ENCODE assay signal across 22 cellular contexts in genomic region chrX:133749370-133749769, GRCh38.
A peak's percentile ranks its signal among the peaks of the same experiment; 100 is the strongest.
DNase-seq lines count a peak whose midpoint lies in the region; ATAC-seq and TF ChIP-seq lines count a peak whose summit lies in the region.
"Had no signal": no experiment of that assay in that cellular context is flagged by ENCODE, and none has a peak within 500 bp of the region (broad histone marks: within the 10 kb centered on the region; RNA-seq: fewer than 3 reads in every experiment).

No MANE protein-coding gene starts in this region.

- POLR2A ChIA-PET in activated CD8-positive, alpha-beta T cell treated with anti-CD3 and anti-CD28 coated beads for 36 hours (lab: Charles Lee) = no interaction called here

- H3K36me3 ChIP-seq in H7 (replicated peaks; ENCODE audit: control insufficient read depth, insufficient read depth, low read length) = no peaks in the 10 kb centered on the region
- H3K36me3 ChIP-seq: breast epithelium, heart right ventricle, MG63, neutrophil, stomach, upper lobe of left lung had no signal

- peak overlapping the region; percentile 69 for H3K27ac Mint-ChIP-seq in activated naive CD8-positive, alpha-beta T cell
- H3K27ac Mint-ChIP-seq in activated naive CD8-positive, alpha-beta T cell treated with anti-CD3 and anti-CD28 coated beads, Interleukin-2, amount 50 U/mL, for 24 hours = no peak overlapping the region
- H3K27ac Mint-ChIP-seq in activated CD8-positive, alpha-beta T cell treated with anti-CD3 and anti-CD28 coated beads for 36 hours = peak overlapping the region; percentile 29
- peak overlapping the region; percentile 5 for H3K27ac Mint-ChIP-seq in osteocyte (ENCODE audit: unreplicated experiment)

- intact Hi-C loops in activated CD8-positive, alpha-beta T cell treated with anti-CD3 and anti-CD28 coated beads for 36 hours (cut with micrococcal nuclease) = no loop called here

- no peak for ATAC-seq in activated naive CD8-positive, alpha-beta T cell treated with anti-CD3 and anti-CD28 coated beads, Interleukin-2, amount 50 U/mL, for 24 hours
- ATAC-seq in activated CD8-positive, alpha-beta T cell treated with anti-CD3 and anti-CD28 coated beads for 36 hours = no peak
- no peak for ATAC-seq in HG03457 (IDR thresholded peaks at IDR 0.05; ENCODE audit: unreplicated experiment)
- ATAC-seq: heart right ventricle, left ventricle myocardium superior had no signal

- peak overlapping the region; percentile 51 for H3K4me3 Mint-ChIP-seq in activated naive CD8-positive, alpha-beta T cell
- no peak overlapping the region for H3K4me3 Mint-ChIP-seq in activated naive CD8-positive, alpha-beta T cell treated with anti-CD3 and anti-CD28 coated beads, Interleukin-2, amount 50 U/mL, for 24 hours
- peak overlapping the region; percentile 0 for H3K4me3 Mint-ChIP-seq in activated CD8-positive, alpha-beta T cell treated with anti-CD3 and anti-CD28 coated beads for 36 hours
- no peak overlapping the region for H3K4me3 Mint-ChIP-seq in osteocyte (ENCODE audit: unreplicated experiment)

- H3K4me3 ChIP-seq in H7 (ENCODE audit: insufficient read depth, low read depth, low read length) = no peak overlapping the region
- H3K4me3 ChIP-seq: breast epithelium, heart right ventricle, MG63, smooth muscle cell, stomach, upper lobe of left lung had no signal

- H3K27me3 Mint-ChIP-seq in activated naive CD8-positive, alpha-beta T cell = no peaks in the 10 kb centered on the region
- H3K27me3 Mint-ChIP-seq in activated naive CD8-positive, alpha-beta T cell treated with anti-CD3 and anti-CD28 coated beads, Interleukin-2, amount 50 U/mL, for 24 hours = no peaks in the 10 kb centered on the region
- no peaks in the 10 kb centered on the region for H3K27me3 Mint-ChIP-seq in activated CD8-positive, alpha-beta T cell treated with anti-CD3 and anti-CD28 coated beads for 36 hours
- no peaks in the 10 kb centered on the region for H3K27me3 Mint-ChIP-seq in osteocyte (ENCODE audit: unreplicated experiment)

- no peaks in the 10 kb centered on the region for H3K9me3 Mint-ChIP-seq in activated naive CD8-positive, alpha-beta T cell (ENCODE audit: low read depth)
- H3K9me3 Mint-ChIP-seq in activated naive CD8-positive, alpha-beta T cell treated with anti-CD3 and anti-CD28 coated beads, Interleukin-2, amount 50 U/mL, for 24 hours = no peaks in the 10 kb centered on the region
- no peaks in the 10 kb centered on the region for H3K9me3 Mint-ChIP-seq in activated CD8-positive, alpha-beta T cell treated with anti-CD3 and anti-CD28 coated beads for 36 hours
- no peaks in the 10 kb centered on the region for H3K9me3 Mint-ChIP-seq in osteocyte (ENCODE audit: unreplicated experiment)

- no peaks in the 10 kb centered on the region for H3K27me3 ChIP-seq in H7 (ENCODE audit: control insufficient read depth, insufficient read depth, low read length)
- H3K27me3 ChIP-seq: MG63, neutrophil, upper lobe of left lung had no signal

- CTCF ChIA-PET in activated CD8-positive, alpha-beta T cell treated with anti-CD3 and anti-CD28 coated beads for 36 hours (lab: Charles Lee) = interaction anchor here (0.9 kb wide), 1 partner anchor 9 kb away, joined by 4 read pairs; no protein-coding TSS in a partner anchor

- no peak for DNase-seq in activated naive CD8-positive, alpha-beta T cell treated with anti-CD3 and anti-CD28 coated beads, Interleukin-2, amount 50 U/mL, for 24 hours
- DNase-seq in H7 (peak; percentile 6), osteocyte (ENCODE audit: extremely low spot score, unreplicated experiment) (no peak), HT-29 (ENCODE audit: low spot score) (no peak), dedifferentiated amniotic fluid mesenchymal stem cell (ENCODE audit: extremely low spot score) (no peak)
- peak; percentile 4 for DNase-seq in activated CD8-positive, alpha-beta T cell treated with anti-CD3 and anti-CD28 coated beads for 36 hours
- DNase-seq: COR-L47; dermis blood vessel endothelial cell; heart right ventricle; left ventricle myocardium superior; MG63; NCI-H146; NCI-H748 treated with DMSO at 0.1 percent for 48 hours; SHP77; stimulated activated CD4-positive, alpha-beta T cell treated with anti-CD3 and anti-CD28 coated beads, Interleukin-4, amount 100 ng/mL, for 1 hour; stomach; upper lobe of left lung had no signal

- H3K4me1 Mint-ChIP-seq in activated naive CD8-positive, alpha-beta T cell (ENCODE audit: low read depth) = peaks cover 56% of the 10 kb centered on the region
- peaks cover 30% of the 10 kb centered on the region for H3K4me1 Mint-ChIP-seq in activated naive CD8-positive, alpha-beta T cell treated with anti-CD3 and anti-CD28 coated beads, Interleukin-2, amount 50 U/mL, for 24 hours
- peaks cover 45% of the 10 kb centered on the region for H3K4me1 Mint-ChIP-seq in activated CD8-positive, alpha-beta T cell treated with anti-CD3 and anti-CD28 coated beads for 36 hours (ENCODE audit: low read depth)
- peaks cover 21% of the 10 kb centered on the region for H3K4me1 Mint-ChIP-seq in osteocyte (ENCODE audit: unreplicated experiment)

- no peak for TF ChIP-seq CTCF in activated CD8-positive, alpha-beta T cell treated with anti-CD3 and anti-CD28 coated beads for 36 hours (IDR thresholded peaks at IDR 0.05)
- TF ChIP-seq CTCF in osteocyte (IDR thresholded peaks at IDR 0.05) = no peak

- H3K36me3 Mint-ChIP-seq in activated naive CD8-positive, alpha-beta T cell = no peaks in the 10 kb centered on the region
- H3K36me3 Mint-ChIP-seq in activated naive CD8-positive, alpha-beta T cell treated with anti-CD3 and anti-CD28 coated beads, Interleukin-2, amount 50 U/mL, for 24 hours (ENCODE audit: low read depth) = no peaks in the 10 kb centered on the region
- H3K36me3 Mint-ChIP-seq in activated CD8-positive, alpha-beta T cell treated with anti-CD3 and anti-CD28 coated beads for 36 hours (ENCODE audit: low read depth) = no peaks in the 10 kb centered on the region
- H3K36me3 Mint-ChIP-seq in osteocyte (ENCODE audit: unreplicated experiment) = no peaks in the 10 kb centered on the region

Comparison
In these comparisons a context has a peak if more than half of its experiments do, and no peak if none do; other contexts are left out.
1. H3K4me3 Mint-ChIP-seq: peak in activated naive CD8-positive, alpha-beta T cell (single experiment) and activated CD8-positive, alpha-beta T cell treated with anti-CD3 and anti-CD28 coated beads for 36 hours (single experiment); none in activated naive CD8-positive, alpha-beta T cell treated with anti-CD3 and anti-CD28 coated beads, Interleukin-2, amount 50 U/mL, for 24 hours (single experiment) and osteocyte (single experiment).
2. DNase-seq: peak in H7 (single experiment) and activated CD8-positive, alpha-beta T cell treated with anti-CD3 and anti-CD28 coated beads for 36 hours (single experiment); none in activated naive CD8-positive, alpha-beta T cell treated with anti-CD3 and anti-CD28 coated beads, Interleukin-2, amount 50 U/mL, for 24 hours (single experiment), osteocyte (single experiment), HT-29 (single experiment) and dedifferentiated amniotic fluid mesenchymal stem cell (single experiment).